In genomic region chr12:130439250-130439649, GRCh38 we compare ENCODE assay signal across 1 cellular context.
TF ChIP-seq lines count a peak whose summit lies in the region.

No MANE protein-coding gene starts in this region.

TF ChIP-seq in IMR-90, 13 proteins besides CTCF, POLR2A, EP300 and RAD21 (continued from another document):
- TF ChIP-seq MAZ (IDR thresholded peaks at IDR 0.05; ENCODE audit: borderline replicate concordance, low read depth, low read length) (no peak), NFE2L2 (IDR thresholded peaks at IDR 0.05; ENCODE audit: low read depth, low read length) (no peak), SMC3 (IDR thresholded peaks at IDR 0.05; ENCODE audit: low read depth, low read length) (no peak), RFX5 (IDR thresholded peaks at IDR 0.05; ENCODE audit: low read depth, low read length) (no peak)
